ENCODE assay signal across 8 cellular contexts in genomic region chr10:123043409-123043925, GRCh38. TPM values are rescaled to one million over a fixed set of nuclear protein-coding genes. Genes with fewer than 3 reads are reported as not detected.
DNase-seq lines count a peak whose midpoint lies in the region; ATAC-seq, FAIRE-seq and TF ChIP-seq lines count a peak whose summit lies in the region.

No MANE protein-coding gene starts in this region.

- peak; percentile 18 for FAIRE-seq in GM12878 (lab: Jason Lieb, UNC)

- H2AFZ ChIP-seq in GM12878 (ENCODE audit: control insufficient read depth, low read depth, low read length), result no peak overlapping the region

- no peaks in the 10 kb centered on the region for H3K27me3 ChIP-seq in GM12878 (replicated peaks in 1 of 2; ENCODE audit: control insufficient read depth in 2 of 2, insufficient read depth in 2 of 2, low read length in 1 of 2)
- H3K27me3 ChIP-seq in aorta (ENCODE audit: control insufficient read depth in 1 of 2, insufficient read depth in 2 of 2, low read length in 1 of 2), result no peaks in the 10 kb centered on the region

- intact Hi-C loops in GM12878 (cut with micrococcal nuclease; ENCODE audit: unreplicated experiment), result loop anchor here (1.0 to 5.0 kb wide), 3 partner anchors 339 to 924 kb away; no protein-coding TSS in a partner anchor
- intact Hi-C loops in aorta (cut with DNase I), result loop anchor here (2.0 to 5.0 kb wide), 2 partner anchors 514 to 515 kb away; no protein-coding TSS in a partner anchor

- RAD21 ChIA-PET in GM12878 (lab: Charles Lee; ENCODE audit: unreplicated experiment), result interaction anchor here (0.7 to 1.4 kb wide), 8 partner anchors 21 to 519 kb away, joined by 3 to 5 read pairs (median 4); partner anchors contain the start of genes ACADSB, IKZF5 and PSTK

- peak; percentile 77 to 78 (median 78) for TF ChIP-seq CTCF in GM12878 (IDR thresholded peaks at IDR 0.05 in 2 of 3, conservative IDR thresholded peaks at IDR 0.05 in 1 of 3; ENCODE audit: control insufficient read depth in 2 of 3, extremely low read depth in 1 of 3, insufficient read depth in 1 of 3, low read depth in 3 of 3, low read length in 3 of 3)

- CTCF ChIA-PET in GM12878 (lab: Yijun Ruan, JAX), result interaction anchor here (0.6 to 5.5 kb wide), 33 partner anchors 9 to 525 kb away, joined by 3 to 42 read pairs (median 4); no protein-coding TSS in a partner anchor

- no peak for TF ChIP-seq EP300 in GM12878 (IDR thresholded peaks at IDR 0.05; ENCODE audit: borderline replicate concordance in 1 of 2, control insufficient read depth in 1 of 2, low read depth in 2 of 2, low read length in 2 of 2)

- no TSS peak for BruUV-seq in GM12878 (replicated peaks; lab: Mats Ljungman, UMichigan)

- H3K4me2 ChIP-seq in GM12878 (ENCODE audit: control insufficient read depth, insufficient read depth), result no peak overlapping the region

- H3K36me3 ChIP-seq in GM12878 (ENCODE audit: control insufficient read depth in 2 of 2, insufficient read depth in 2 of 2, low read length in 1 of 2) (no peaks in the 10 kb centered on the region; a peak in 1 of 4 replicates), aorta (ENCODE audit: control insufficient read depth in 1 of 2, insufficient read depth in 2 of 2, low read length in 1 of 2) (peaks cover 5 to 7% of the 10 kb centered on the region in 2 donors)

- H3K27ac ChIP-seq in GM12878 (ENCODE audit: control insufficient read depth, insufficient read depth), result no peak overlapping the region
- no peak overlapping the region for H3K27ac ChIP-seq in aorta (ENCODE audit: low read depth in 1 of 2, low read length in 2 of 2)

- no peak overlapping the region for H3K9ac ChIP-seq in GM12878 (ENCODE audit: control insufficient read depth, insufficient read depth, low read length)

- H3K4me1 ChIP-seq in GM12878 (ENCODE audit: control insufficient read depth, insufficient read depth, low read length) (peaks cover 8% of the 10 kb centered on the region), aorta (ENCODE audit: control insufficient read depth in 1 of 2, insufficient read depth in 2 of 2, low read length in 2 of 2) (no peaks in the 10 kb centered on the region)

- 24% methylated on average over 5 of the region's 5 CpGs for WGBS in GM12878 (ENCODE audit: insufficient coverage, insufficient replicate concordance, low lambda C conversion rate, missing lambda C conversion rate)
- WGBS in aorta, 2 donors, result 17 to 26% methylated on average over 5 of the region's 5 CpGs

- POLR2A ChIA-PET in GM12878 (lab: Charles Lee), result no interaction called here

- H3K9me3 ChIP-seq in GM12878 (replicated peaks; ENCODE audit: control insufficient read depth, insufficient read depth, low read length) (no peaks in the 10 kb centered on the region), aorta (ENCODE audit: control insufficient read depth, low read length) (no peaks in the 10 kb centered on the region)

- no peaks in the 10 kb centered on the region for H3K79me2 ChIP-seq in GM12878 (ENCODE audit: control insufficient read depth, insufficient read depth, low read length)

- peak; percentile 82 for DNase-seq in ELF-1 (ENCODE audit: low read depth, low spot score)
- peak; percentile 68 for DNase-seq in H4 (ENCODE audit: low spot score)
- DNase-seq in NAMALWA (ENCODE audit: low spot score), result peak; percentile 84
- peak; percentile 30 for DNase-seq in GM12878 (ENCODE audit: low read depth, low spot score)
- DNase-seq in iris pigment epithelial cell (ENCODE audit: low read depth), result peak; percentile 73
- DNase-seq in stimulated activated CD4-positive, alpha-beta T cell treated with anti-CD3 and anti-CD28 coated beads, Interleukin-2, amount 100 ng/mL, for 4 hours (ENCODE audit: low read depth), result peak; percentile 23
- DNase-seq in aorta, result no peak

- peak; percentile 90 for TF ChIP-seq RAD21 in GM12878 (IDR thresholded peaks at IDR 0.05; ENCODE audit: insufficient read depth, low read depth, low read length)

- in situ Hi-C loops in GM12878 (cut with MboI), result loop anchor here (5.0 kb wide), 1 partner anchor 509 kb away; no protein-coding TSS in a partner anchor

- SMC1A ChIA-PET in GM12878 (lab: Charles Lee; ENCODE audit: uncharacterized antibody, unreplicated experiment), result interaction anchor here (0.7 to 1.8 kb wide), 15 partner anchors 9 to 530 kb away, joined by 3 to 10 read pairs (median 4); no protein-coding TSS in a partner anchor

- no peak for TF ChIP-seq POLR2A in GM12878 (IDR thresholded peaks at IDR 0.05; ENCODE audit: low read depth, low read length)

- peak; percentile 100 for ATAC-seq in SK-N-SH treated with all-trans-retinoic acid at 6 μM for 48 hours
- peak; percentile 97 for ATAC-seq in GM12878
- no peak for ATAC-seq in aorta (ENCODE audit: low FRiP score)

- no peaks in the 10 kb centered on the region for H4K20me1 ChIP-seq in GM12878 (ENCODE audit: control insufficient read depth, insufficient read depth)

- no peak overlapping the region for H3K4me3 ChIP-seq in GM12878
- no peak overlapping the region for H3K4me3 ChIP-seq in aorta (ENCODE audit: low read length in 2 of 2)

TF ChIP-seq in SK-N-SH treated with all-trans-retinoic acid at 6 μM for 48 hours, 23 proteins besides CTCF, POLR2A, EP300 and RAD21 (continues in another document):
- TF ChIP-seq CSDC2 (CRISPR knock-in tag; IDR thresholded peaks at IDR 0.05) (no peak), ZFP3 (CRISPR knock-in tag; IDR thresholded peaks at IDR 0.05) (no peak), GLIS3 (CRISPR knock-in tag; IDR thresholded peaks at IDR 0.05) (no peak), TCF4 (CRISPR knock-in tag; IDR thresholded peaks at IDR 0.05; ENCODE audit: borderline replicate concordance) (no peak)

TF ChIP-seq in GM12878, 131 proteins besides CTCF, POLR2A, EP300 and RAD21 (continues in another document):
- TF ChIP-seq SMC3 (IDR thresholded peaks at IDR 0.05; ENCODE audit: borderline replicate concordance, low read length) (peak; percentile 82), BCLAF1 (IDR thresholded peaks at IDR 0.05) (no peak), RB1 (IDR thresholded peaks at IDR 0.05; ENCODE audit: borderline replicate concordance) (no peak)

RNA-seq across cellular contexts. Expression of gene ACADSB, which starts 34.7 kb away (rescaled TPM):
- 4.1 and 6.6 TPM in 2 replicates for total RNA-seq in H4 (2014; rRNA removed; shearing (Covaris generic))
- 40.5 and 42.0 TPM in 2 replicates for total RNA-seq in GM12878 (2013; cell fraction: nucleolus; rRNA removed)
- 10.8 and 13.5 TPM in 2 replicates for total RNA-seq in GM12878 (2014; rRNA removed)
- 12.1 and 12.2 TPM in 2 replicates for total RNA-seq in GM12878 (2014; rRNA removed; fragmentation: Illumina TruSeq; extraction: Trizol)
- 23.5 and 24.0 TPM in 2 replicates for total RNA-seq in GM12878 (2021)
- 8.2 TPM for polyA plus RNA-seq in GM12878 (2011; ENCODE audit: low read depth)
- polyA plus RNA-seq in GM12878 (2011; rRNA removed), result 18.8 and 33.7 TPM in 2 replicates
- 6.2 and 8.5 TPM in 2 replicates for polyA plus RNA-seq in GM12878 (2011; cell fraction: cytosol; rRNA removed)
- polyA plus RNA-seq in GM12878 (2011; cell fraction: nucleus; rRNA removed), result 15.8 and 20.6 TPM in 2 replicates
- polyA plus RNA-seq in GM12878 (2012), result 10.3 and 12.9 TPM in 2 replicates
- polyA plus RNA-seq in GM12878 (2014; fragmentation: Illumina TruSeq; extraction: Trizol), result 18.9 and 25.9 TPM in 2 replicates
- polyA plus RNA-seq in GM12878 (2014; fragmentation: Nextera tagmentation; extraction: Ambion mirVana), result 10 to 100 TPM; 10.9 to 11.3 TPM
- 10.8 and 14.1 TPM in 2 replicates for polyA plus RNA-seq in GM12878 (2014; rRNA removed)
- 10 to 100 TPM; 15.9 to 17.4 TPM for polyA plus RNA-seq in GM12878 (2016; fragmentation: Nextera tagmentation; extraction: Ambion mirVana)
- polyA minus RNA-seq in GM12878 (2011; rRNA and poly(A)+ RNA removed), result 5.4 and 11.3 TPM in 2 replicates
- polyA minus RNA-seq in GM12878 (2011; cell fraction: cytosol; rRNA and poly(A)+ RNA removed), result 3.2 and 3.7 TPM in 2 replicates
- 5.6 and 6.2 TPM in 2 replicates for polyA minus RNA-seq in GM12878 (2011; cell fraction: nucleus; rRNA and poly(A)+ RNA removed)
- total RNA-seq in aorta, result 10 to 100 TPM; 17.9 to 25.5 TPM
- 10 to 100 TPM in 1 of 2 donors, 1 to 10 TPM in 1; 7.6 to 10.1 TPM for polyA plus RNA-seq in aorta

RNA-seq across cellular contexts. Expression of gene IKZF5, which starts 34.9 kb away (rescaled TPM):
- total RNA-seq in H4 (2014; rRNA removed; shearing (Covaris generic)), result 1.6 and 1.9 TPM in 2 replicates
- 29.0 and 30.8 TPM in 2 replicates for total RNA-seq in GM12878 (2013; cell fraction: nucleolus; rRNA removed)
- total RNA-seq in GM12878 (2014; rRNA removed) (5.3 TPM in 2 replicates), GM12878 (2014; rRNA removed; fragmentation: Illumina TruSeq; extraction: Trizol) (6.5 and 7.3 TPM in 2 replicates), GM12878 (2021) (13.7 and 16.1 TPM in 2 replicates), aorta (10 to 100 TPM; 17.8 to 21.5 TPM)
- polyA plus RNA-seq in GM12878 (2011; ENCODE audit: low read depth), result 6.4 TPM
- polyA plus RNA-seq in GM12878 (2011; rRNA removed) (12.5 and 15.6 TPM in 2 replicates), GM12878 (2014; fragmentation: Illumina TruSeq; extraction: Trizol) (15.6 and 18.6 TPM in 2 replicates), GM12878 (2014; fragmentation: Nextera tagmentation; extraction: Ambion mirVana) (10 to 100 TPM in 1 of 2 experiments, 1 to 10 TPM in 1; 6.8 to 11.2 TPM), GM12878 (2014; rRNA removed) (7.4 and 11.2 TPM in 2 replicates), GM12878 (2016; fragmentation: Nextera tagmentation; extraction: Ambion mirVana) (10 to 100 TPM; 20.5 to 23.2 TPM), aorta (10 to 100 TPM in 1 of 2 donors, 1 to 10 TPM in 1; 6.9 to 10.4 TPM)
- polyA plus RNA-seq in GM12878 (2011; cell fraction: cytosol; rRNA removed), result 7.4 and 8.0 TPM in 2 replicates
- 9.7 and 11.9 TPM in 2 replicates for polyA plus RNA-seq in GM12878 (2011; cell fraction: nucleus; rRNA removed)
- polyA plus RNA-seq in GM12878 (2012), result 11.1 and 12.6 TPM in 2 replicates
- 10.8 and 11.6 TPM in 2 replicates for polyA minus RNA-seq in GM12878 (2011; rRNA and poly(A)+ RNA removed)
- polyA minus RNA-seq in GM12878 (2011; cell fraction: cytosol; rRNA and poly(A)+ RNA removed), result 3.7 and 5.5 TPM in 2 replicates
- 7.1 and 8.8 TPM in 2 replicates for polyA minus RNA-seq in GM12878 (2011; cell fraction: nucleus; rRNA and poly(A)+ RNA removed)

Comparison
In these comparisons a context has a peak if more than half of its experiments do, and no peak if none do; other contexts are left out.
1. DNase-seq: peak in ELF-1 (single experiment), H4 (single experiment), NAMALWA (single experiment), GM12878 (single experiment), iris pigment epithelial cell (single experiment) and stimulated activated CD4-positive, alpha-beta T cell treated with anti-CD3 and anti-CD28 coated beads, Interleukin-2, amount 100 ng/mL, for 4 hours (single experiment); none in aorta (0 of 2).